In the genomic region with DNA sequence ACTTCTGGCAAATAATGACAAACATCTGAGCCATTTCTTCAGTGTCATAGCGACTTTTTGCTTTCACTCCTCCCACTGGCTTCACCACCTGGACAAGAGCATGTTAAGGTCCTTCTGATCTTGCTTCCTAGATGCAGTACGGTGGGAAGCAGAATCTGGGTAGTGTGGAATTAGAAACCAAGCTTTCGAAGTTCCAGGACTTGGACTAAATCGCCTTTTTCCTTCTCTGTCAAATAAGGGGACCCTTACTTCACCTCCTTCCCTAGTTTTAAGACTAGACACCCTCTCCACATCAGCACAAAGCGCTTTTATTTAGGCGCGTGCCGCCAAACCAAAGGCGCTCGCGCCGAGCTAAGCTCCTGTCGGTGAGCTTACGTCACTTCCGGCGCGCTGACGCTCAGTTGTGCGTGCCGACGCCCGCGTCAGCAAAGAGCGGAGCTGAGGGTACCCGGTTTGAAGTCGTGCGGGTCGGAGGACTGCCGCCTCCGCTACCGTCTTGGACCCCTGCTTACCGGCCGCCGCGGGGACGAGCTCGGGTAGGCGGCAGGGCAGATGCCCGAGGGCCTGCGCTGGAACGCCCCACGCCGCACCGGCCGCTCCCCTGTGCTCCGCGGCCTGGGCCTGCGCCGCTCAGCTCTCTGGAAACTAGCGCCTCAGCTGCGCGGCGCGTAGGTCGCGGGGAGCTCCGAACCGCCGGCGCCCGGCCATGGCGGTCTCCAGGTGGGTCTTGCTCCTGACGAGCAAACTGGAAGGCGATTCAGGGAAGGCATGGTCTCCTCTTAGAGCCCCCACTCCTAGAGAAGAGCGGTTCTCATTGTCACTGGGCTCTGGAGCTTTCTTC, we compare ENCODE assay signal across 1 cellular context.
TF ChIP-seq lines count a peak whose summit lies in the region.

A gene (plus strand): TSS at position 400 of the 841 bp plus-strand sequence. CDS start 307 bp downstream, at position 707.

TF ChIP-seq in K562, 482 proteins besides CTCF, POLR2A, EP300 and RAD21 (continued from another document and continues in another):
- no peak for TF ChIP-seq RBM15 (IDR thresholded peaks at IDR 0.05; ENCODE audit: insufficient read depth, low read length)
- no peak for TF ChIP-seq MAFK (IDR thresholded peaks at IDR 0.05; ENCODE audit: low read length)
- no peak for TF ChIP-seq HDAC8 (tag; IDR thresholded peaks at IDR 0.05)
- TF ChIP-seq NFIX (CRISPR knock-in tag; IDR thresholded peaks at IDR 0.05; ENCODE audit: low read depth), result no peak
- TF ChIP-seq, protein P1, sequence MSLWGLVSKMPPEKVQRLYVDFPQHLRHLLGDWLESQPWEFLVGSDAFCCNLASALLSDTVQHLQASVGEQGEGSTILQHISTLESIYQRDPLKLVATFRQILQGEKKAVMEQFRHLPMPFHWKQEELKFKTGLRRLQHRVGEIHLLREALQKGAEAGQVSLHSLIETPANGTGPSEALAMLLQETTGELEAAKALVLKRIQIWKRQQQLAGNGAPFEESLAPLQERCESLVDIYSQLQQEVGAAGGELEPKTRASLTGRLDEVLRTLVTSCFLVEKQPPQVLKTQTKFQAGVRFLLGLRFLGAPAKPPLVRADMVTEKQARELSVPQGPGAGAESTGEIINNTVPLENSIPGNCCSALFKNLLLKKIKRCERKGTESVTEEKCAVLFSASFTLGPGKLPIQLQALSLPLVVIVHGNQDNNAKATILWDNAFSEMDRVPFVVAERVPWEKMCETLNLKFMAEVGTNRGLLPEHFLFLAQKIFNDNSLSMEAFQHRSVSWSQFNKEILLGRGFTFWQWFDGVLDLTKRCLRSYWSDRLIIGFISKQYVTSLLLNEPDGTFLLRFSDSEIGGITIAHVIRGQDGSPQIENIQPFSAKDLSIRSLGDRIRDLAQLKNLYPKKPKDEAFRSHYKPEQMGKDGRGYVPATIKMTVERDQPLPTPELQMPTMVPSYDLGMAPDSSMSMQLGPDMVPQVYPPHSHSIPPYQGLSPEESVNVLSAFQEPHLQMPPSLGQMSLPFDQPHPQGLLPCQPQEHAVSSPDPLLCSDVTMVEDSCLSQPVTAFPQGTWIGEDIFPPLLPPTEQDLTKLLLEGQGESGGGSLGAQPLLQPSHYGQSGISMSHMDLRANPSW (CRISPR knock-in tag; IDR thresholded peaks at IDR 0.05), result no peak
- no peak for TF ChIP-seq SAFB2 (IDR thresholded peaks at IDR 0.05; ENCODE audit: borderline replicate concordance, low read depth, low read length, severe bottlenecking)
- TF ChIP-seq, protein P2, sequence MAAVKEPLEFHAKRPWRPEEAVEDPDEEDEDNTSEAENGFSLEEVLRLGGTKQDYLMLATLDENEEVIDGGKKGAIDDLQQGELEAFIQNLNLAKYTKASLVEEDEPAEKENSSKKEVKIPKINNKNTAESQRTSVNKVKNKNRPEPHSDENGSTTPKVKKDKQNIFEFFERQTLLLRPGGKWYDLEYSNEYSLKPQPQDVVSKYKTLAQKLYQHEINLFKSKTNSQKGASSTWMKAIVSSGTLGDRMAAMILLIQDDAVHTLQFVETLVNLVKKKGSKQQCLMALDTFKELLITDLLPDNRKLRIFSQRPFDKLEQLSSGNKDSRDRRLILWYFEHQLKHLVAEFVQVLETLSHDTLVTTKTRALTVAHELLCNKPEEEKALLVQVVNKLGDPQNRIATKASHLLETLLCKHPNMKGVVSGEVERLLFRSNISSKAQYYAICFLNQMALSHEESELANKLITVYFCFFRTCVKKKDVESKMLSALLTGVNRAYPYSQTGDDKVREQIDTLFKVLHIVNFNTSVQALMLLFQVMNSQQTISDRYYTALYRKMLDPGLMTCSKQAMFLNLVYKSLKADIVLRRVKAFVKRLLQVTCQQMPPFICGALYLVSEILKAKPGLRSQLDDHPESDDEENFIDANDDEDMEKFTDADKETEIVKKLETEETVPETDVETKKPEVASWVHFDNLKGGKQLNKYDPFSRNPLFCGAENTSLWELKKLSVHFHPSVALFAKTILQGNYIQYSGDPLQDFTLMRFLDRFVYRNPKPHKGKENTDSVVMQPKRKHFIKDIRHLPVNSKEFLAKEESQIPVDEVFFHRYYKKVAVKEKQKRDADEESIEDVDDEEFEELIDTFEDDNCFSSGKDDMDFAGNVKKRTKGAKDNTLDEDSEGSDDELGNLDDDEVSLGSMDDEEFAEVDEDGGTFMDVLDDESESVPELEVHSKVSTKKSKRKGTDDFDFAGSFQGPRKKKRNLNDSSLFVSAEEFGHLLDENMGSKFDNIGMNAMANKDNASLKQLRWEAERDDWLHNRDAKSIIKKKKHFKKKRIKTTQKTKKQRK (IDR thresholded peaks at IDR 0.05; ENCODE audit: borderline replicate concordance, low read depth, low read length), result no peak
- peak; percentile 83 for TF ChIP-seq POLR2H (tag; IDR thresholded peaks at IDR 0.05; ENCODE audit: low read depth)
- no peak for TF ChIP-seq TAF7 (tag; IDR thresholded peaks at IDR 0.05)
- TF ChIP-seq RHOXF2B (CRISPR knock-in tag; conservative IDR thresholded peaks at IDR 0.05), result no peak
- TF ChIP-seq NCOA6 (IDR thresholded peaks at IDR 0.05), result peak; percentile 87
- no peak for TF ChIP-seq CAMTA2 (CRISPR knock-in tag; conservative IDR thresholded peaks at IDR 0.05)
- peak in 1 of 2 experiments; percentile 27; a peak in 1 of 4 replicates for TF ChIP-seq CSDE1 (IDR thresholded peaks at IDR 0.05)
- no peak for TF ChIP-seq CC2D1A (IDR thresholded peaks at IDR 0.05)
- TF ChIP-seq, protein P3, sequence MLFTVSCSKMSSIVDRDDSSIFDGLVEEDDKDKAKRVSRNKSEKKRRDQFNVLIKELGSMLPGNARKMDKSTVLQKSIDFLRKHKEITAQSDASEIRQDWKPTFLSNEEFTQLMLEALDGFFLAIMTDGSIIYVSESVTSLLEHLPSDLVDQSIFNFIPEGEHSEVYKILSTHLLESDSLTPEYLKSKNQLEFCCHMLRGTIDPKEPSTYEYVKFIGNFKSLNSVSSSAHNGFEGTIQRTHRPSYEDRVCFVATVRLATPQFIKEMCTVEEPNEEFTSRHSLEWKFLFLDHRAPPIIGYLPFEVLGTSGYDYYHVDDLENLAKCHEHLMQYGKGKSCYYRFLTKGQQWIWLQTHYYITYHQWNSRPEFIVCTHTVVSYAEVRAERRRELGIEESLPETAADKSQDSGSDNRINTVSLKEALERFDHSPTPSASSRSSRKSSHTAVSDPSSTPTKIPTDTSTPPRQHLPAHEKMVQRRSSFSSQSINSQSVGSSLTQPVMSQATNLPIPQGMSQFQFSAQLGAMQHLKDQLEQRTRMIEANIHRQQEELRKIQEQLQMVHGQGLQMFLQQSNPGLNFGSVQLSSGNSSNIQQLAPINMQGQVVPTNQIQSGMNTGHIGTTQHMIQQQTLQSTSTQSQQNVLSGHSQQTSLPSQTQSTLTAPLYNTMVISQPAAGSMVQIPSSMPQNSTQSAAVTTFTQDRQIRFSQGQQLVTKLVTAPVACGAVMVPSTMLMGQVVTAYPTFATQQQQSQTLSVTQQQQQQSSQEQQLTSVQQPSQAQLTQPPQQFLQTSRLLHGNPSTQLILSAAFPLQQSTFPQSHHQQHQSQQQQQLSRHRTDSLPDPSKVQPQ (CRISPR knock-in tag; IDR thresholded peaks at IDR 0.05; ENCODE audit: borderline replicate concordance), result no peak
- TF ChIP-seq, protein P4, sequence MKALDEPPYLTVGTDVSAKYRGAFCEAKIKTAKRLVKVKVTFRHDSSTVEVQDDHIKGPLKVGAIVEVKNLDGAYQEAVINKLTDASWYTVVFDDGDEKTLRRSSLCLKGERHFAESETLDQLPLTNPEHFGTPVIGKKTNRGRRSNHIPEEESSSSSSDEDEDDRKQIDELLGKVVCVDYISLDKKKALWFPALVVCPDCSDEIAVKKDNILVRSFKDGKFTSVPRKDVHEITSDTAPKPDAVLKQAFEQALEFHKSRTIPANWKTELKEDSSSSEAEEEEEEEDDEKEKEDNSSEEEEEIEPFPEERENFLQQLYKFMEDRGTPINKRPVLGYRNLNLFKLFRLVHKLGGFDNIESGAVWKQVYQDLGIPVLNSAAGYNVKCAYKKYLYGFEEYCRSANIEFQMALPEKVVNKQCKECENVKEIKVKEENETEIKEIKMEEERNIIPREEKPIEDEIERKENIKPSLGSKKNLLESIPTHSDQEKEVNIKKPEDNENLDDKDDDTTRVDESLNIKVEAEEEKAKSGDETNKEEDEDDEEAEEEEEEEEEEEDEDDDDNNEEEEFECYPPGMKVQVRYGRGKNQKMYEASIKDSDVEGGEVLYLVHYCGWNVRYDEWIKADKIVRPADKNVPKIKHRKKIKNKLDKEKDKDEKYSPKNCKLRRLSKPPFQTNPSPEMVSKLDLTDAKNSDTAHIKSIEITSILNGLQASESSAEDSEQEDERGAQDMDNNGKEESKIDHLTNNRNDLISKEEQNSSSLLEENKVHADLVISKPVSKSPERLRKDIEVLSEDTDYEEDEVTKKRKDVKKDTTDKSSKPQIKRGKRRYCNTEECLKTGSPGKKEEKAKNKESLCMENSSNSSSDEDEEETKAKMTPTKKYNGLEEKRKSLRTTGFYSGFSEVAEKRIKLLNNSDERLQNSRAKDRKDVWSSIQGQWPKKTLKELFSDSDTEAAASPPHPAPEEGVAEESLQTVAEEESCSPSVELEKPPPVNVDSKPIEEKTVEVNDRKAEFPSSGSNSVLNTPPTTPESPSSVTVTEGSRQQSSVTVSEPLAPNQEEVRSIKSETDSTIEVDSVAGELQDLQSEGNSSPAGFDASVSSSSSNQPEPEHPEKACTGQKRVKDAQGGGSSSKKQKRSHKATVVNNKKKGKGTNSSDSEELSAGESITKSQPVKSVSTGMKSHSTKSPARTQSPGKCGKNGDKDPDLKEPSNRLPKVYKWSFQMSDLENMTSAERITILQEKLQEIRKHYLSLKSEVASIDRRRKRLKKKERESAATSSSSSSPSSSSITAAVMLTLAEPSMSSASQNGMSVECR (CRISPR knock-in tag; IDR thresholded peaks at IDR 0.05), result peak; percentile 77
- TF ChIP-seq WHSC1 (IDR thresholded peaks at IDR 0.05; ENCODE audit: low read length), result no peak
- TF ChIP-seq, protein P5, sequence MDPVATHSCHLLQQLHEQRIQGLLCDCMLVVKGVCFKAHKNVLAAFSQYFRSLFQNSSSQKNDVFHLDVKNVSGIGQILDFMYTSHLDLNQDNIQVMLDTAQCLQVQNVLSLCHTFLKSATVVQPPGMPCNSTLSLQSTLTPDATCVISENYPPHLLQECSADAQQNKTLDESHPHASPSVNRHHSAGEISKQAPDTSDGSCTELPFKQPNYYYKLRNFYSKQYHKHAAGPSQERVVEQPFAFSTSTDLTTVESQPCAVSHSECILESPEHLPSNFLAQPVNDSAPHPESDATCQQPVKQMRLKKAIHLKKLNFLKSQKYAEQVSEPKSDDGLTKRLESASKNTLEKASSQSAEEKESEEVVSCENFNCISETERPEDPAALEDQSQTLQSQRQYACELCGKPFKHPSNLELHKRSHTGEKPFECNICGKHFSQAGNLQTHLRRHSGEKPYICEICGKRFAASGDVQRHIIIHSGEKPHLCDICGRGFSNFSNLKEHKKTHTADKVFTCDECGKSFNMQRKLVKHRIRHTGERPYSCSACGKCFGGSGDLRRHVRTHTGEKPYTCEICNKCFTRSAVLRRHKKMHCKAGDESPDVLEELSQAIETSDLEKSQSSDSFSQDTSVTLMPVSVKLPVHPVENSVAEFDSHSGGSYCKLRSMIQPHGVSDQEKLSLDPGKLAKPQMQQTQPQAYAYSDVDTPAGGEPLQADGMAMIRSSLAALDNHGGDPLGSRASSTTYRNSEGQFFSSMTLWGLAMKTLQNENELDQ (CRISPR knock-in tag; IDR thresholded peaks at IDR 0.05; ENCODE audit: borderline replicate concordance), result no peak
- TF ChIP-seq PHF20 (IDR thresholded peaks at IDR 0.05; ENCODE audit: partially characterized antibody), result peak; percentile 88
- peak; percentile 98 for TF ChIP-seq ZFX (CRISPR knock-in tag; IDR thresholded peaks at IDR 0.05)
- no peak for TF ChIP-seq ZC3H4 (CRISPR knock-in tag; IDR thresholded peaks at IDR 0.05; ENCODE audit: borderline replicate concordance)
- TF ChIP-seq TEAD4 (IDR thresholded peaks at IDR 0.05; ENCODE audit: low read length), result no peak
- 0 out of 2 replicates have a peak, but pooled peaks have one; percentile 50 for TF ChIP-seq TEAD4 (CRISPR knock-in tag; IDR thresholded peaks at IDR 0.05; ENCODE audit: borderline replicate concordance)
- TF ChIP-seq CBFA2T2 (conservative IDR thresholded peaks at IDR 0.05), result no peak
- TF ChIP-seq SMARCA5 (IDR thresholded peaks at IDR 0.05), result no peak
- no peak for TF ChIP-seq ZNF3 (CRISPR knock-in tag; IDR thresholded peaks at IDR 0.05)
- TF ChIP-seq ZFPM2 (CRISPR knock-in tag; IDR thresholded peaks at IDR 0.05), result no peak
- TF ChIP-seq TCF7 (IDR thresholded peaks at IDR 0.05; ENCODE audit: borderline replicate concordance), result no peak
- TF ChIP-seq, protein P6, sequence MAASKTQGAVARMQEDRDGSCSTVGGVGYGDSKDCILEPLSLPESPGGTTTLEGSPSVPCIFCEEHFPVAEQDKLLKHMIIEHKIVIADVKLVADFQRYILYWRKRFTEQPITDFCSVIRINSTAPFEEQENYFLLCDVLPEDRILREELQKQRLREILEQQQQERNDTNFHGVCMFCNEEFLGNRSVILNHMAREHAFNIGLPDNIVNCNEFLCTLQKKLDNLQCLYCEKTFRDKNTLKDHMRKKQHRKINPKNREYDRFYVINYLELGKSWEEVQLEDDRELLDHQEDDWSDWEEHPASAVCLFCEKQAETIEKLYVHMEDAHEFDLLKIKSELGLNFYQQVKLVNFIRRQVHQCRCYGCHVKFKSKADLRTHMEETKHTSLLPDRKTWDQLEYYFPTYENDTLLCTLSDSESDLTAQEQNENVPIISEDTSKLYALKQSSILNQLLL (CRISPR knock-in tag; IDR thresholded peaks at IDR 0.05; ENCODE audit: borderline replicate concordance), result no peak
- TF ChIP-seq FOSL1 (tag; conservative IDR thresholded peaks at IDR 0.05), result 0 out of 2 replicates have a peak, but pooled peaks have one; percentile 31
- no peak for TF ChIP-seq SIX5 (IDR thresholded peaks at IDR 0.05; ENCODE audit: borderline replicate concordance in 1 of 2, insufficient read depth in 1 of 2, low read depth in 1 of 2, low read length in 2 of 2)
- TF ChIP-seq NR4A1 (CRISPR knock-in tag; IDR thresholded peaks at IDR 0.05), result no peak
- no peak for TF ChIP-seq NR4A1 (tag; IDR thresholded peaks at IDR 0.05)
- TF ChIP-seq THRAP3 (IDR thresholded peaks at IDR 0.05; ENCODE audit: borderline replicate concordance), result no peak
- TF ChIP-seq ZNF57 (CRISPR knock-in tag; IDR thresholded peaks at IDR 0.05), result no peak
- no peak for TF ChIP-seq ZNF668 (CRISPR knock-in tag; IDR thresholded peaks at IDR 0.05)
- TF ChIP-seq, protein P7, sequence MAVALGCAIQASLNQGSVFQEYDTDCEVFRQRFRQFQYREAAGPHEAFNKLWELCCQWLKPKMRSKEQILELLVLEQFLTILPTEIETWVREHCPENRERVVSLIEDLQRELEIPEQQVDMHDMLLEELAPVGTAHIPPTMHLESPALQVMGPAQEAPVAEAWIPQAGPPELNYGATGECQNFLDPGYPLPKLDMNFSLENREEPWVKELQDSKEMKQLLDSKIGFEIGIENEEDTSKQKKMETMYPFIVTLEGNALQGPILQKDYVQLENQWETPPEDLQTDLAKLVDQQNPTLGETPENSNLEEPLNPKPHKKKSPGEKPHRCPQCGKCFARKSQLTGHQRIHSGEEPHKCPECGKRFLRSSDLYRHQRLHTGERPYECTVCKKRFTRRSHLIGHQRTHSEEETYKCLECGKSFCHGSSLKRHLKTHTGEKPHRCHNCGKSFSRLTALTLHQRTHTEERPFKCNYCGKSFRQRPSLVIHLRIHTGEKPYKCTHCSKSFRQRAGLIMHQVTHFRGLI (CRISPR knock-in tag; IDR thresholded peaks at IDR 0.05), result no peak
